ENCODE assay signal across 8 cellular contexts in the genomic region with DNA sequence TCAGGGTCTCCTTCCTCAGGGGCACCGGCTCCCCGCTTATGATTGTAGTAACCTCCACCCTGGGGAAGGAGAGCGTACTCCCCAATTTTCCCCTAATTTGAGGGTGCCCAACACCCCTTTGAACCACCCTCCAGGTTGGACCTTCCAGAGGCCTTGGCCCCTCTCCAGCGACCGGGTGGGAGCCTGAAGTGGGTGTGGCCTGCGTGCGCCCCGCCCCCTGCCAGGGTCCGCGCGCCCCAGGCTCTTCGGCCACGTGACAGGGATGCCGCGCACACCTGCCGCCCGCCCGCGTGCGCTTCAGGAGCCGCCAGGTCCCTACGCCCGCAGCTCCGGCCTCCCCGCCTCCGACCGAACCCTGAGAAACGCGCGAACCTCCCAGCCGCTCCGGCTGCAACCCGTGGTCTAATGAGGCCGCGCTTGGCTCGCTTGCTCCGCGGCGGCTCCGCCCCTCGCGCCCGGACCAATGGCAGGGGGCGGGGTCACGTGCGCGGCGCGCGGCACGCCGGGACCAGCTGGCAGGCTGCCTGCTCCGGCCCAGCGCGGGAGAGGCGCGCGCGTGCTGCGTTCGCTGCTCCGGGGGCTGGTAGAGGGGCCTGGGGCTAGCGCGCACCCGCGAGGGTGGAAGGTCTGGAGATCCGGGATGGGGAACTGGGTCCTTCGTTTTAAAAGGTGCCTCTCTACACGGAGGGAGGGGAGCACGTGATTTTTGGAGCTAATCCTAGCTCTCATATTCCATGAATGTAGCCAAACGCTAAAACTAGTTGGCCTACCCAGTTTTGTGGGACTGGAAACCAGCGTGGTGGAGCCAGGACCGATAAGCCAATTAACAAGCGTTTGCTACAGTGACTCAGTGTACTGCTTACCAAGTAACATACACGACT. TPM values are rescaled to one million over a fixed set of nuclear protein-coding genes. Genes with fewer than 3 reads are reported as not detected.
DNase-seq lines count a peak whose midpoint lies in the region; ATAC-seq lines count a peak whose summit lies in the region.

A gene (minus strand): TSS at position 404 of the 881 bp plus-strand sequence. CDS start 618 bp downstream, outside the sequence.

- H3K18ac ChIP-seq in mesendoderm (ENCODE audit: low read length) = peak within 1 kb of the TSS; percentile 32

- H3K4me2 ChIP-seq in BLaER1 (peak within 1 kb of the TSS; percentile 93), mesendoderm (ENCODE audit: low read length) (peak within 1 kb of the TSS; percentile 12)

- peak within 1 kb of the TSS; percentile 59 for H4K8ac ChIP-seq in mesendoderm (ENCODE audit: low read depth, low read length)

- peaks cover 0 to 10% of the 10 kb centered on the region in 2 donors for H3K4me1 Mint-ChIP-seq in effector memory CD8-positive, alpha-beta T cell (ENCODE audit: low read depth in 2 of 2)

- no peak within 1 kb of the TSS for H3K23ac ChIP-seq in mesendoderm (ENCODE audit: low read length)

- H3K27ac ChIP-seq in BLaER1 (peak within 1 kb of the TSS; percentile 66), mesendoderm (ENCODE audit: low read depth, low read length) (peak within 1 kb of the TSS; percentile 2)

- peaks cover 24% of the 10 kb centered on the region for H3K36me3 Mint-ChIP-seq in effector memory CD8-positive, alpha-beta T cell (ENCODE audit: insufficient read depth)

- no peak within 1 kb of the TSS for H2AK5ac ChIP-seq in mesendoderm (ENCODE audit: low read length)

- H3K27me3 ChIP-seq in BLaER1 = no peaks in the 10 kb centered on the region
- no peaks in the 10 kb centered on the region for H3K27me3 ChIP-seq in mesendoderm (ENCODE audit: insufficient read depth, low read length, poor library complexity)

- no peaks in the 10 kb centered on the region for H3K9me3 Mint-ChIP-seq in effector memory CD8-positive, alpha-beta T cell

- no peaks in the 10 kb centered on the region for H3K27me3 Mint-ChIP-seq in effector memory CD8-positive, alpha-beta T cell

- no peak within 1 kb of the TSS for H3K4ac ChIP-seq in mesendoderm (ENCODE audit: low read depth, low read length)

- H3K36me3 ChIP-seq in BLaER1 (peaks cover 59% of the 10 kb centered on the region), mesendoderm (ENCODE audit: control insufficient read depth, insufficient read depth, low read length) (peaks cover 10% of the 10 kb centered on the region)

- no peak within 1 kb of the TSS for H2BK5ac ChIP-seq in mesendoderm (ENCODE audit: low read length)

- no peak within 1 kb of the TSS for H2BK120ac ChIP-seq in mesendoderm (ENCODE audit: low read depth, low read length)

- H3K79me1 ChIP-seq in mesendoderm (ENCODE audit: low read length) = no peaks in the 10 kb centered on the region

- peak within 1 kb of the TSS; percentile 68 to 69 for H3K4me3 Mint-ChIP-seq in effector memory CD8-positive, alpha-beta T cell

- peak within 1 kb of the TSS; percentile 17 to 69 for H3K27ac Mint-ChIP-seq in effector memory CD8-positive, alpha-beta T cell

- no peaks in the 10 kb centered on the region for H3K9me3 ChIP-seq in BLaER1

- H3K4me1 ChIP-seq in BLaER1 = peaks cover 39% of the 10 kb centered on the region
- H3K4me1 ChIP-seq in mesendoderm (ENCODE audit: control insufficient read depth, low read depth, low read length) = no peaks in the 10 kb centered on the region

- peaks cover 16% of the 10 kb centered on the region for H4K20me1 ChIP-seq in BLaER1

- H3K56ac ChIP-seq in mesendoderm (ENCODE audit: low read length) = peak within 1 kb of the TSS; percentile 71

- H2BK15ac ChIP-seq in mesendoderm (replicated peaks; ENCODE audit: low read depth) = no peak within 1 kb of the TSS

- peak within 1 kb of the TSS; percentile 70 for H3K4me3 ChIP-seq in BLaER1
- H3K4me3 ChIP-seq in mesendoderm (ENCODE audit: low read length) = no peak within 1 kb of the TSS

- peak within 1 kb of the TSS; percentile 87 for H4K5ac ChIP-seq in mesendoderm (ENCODE audit: low read length)

- no CpG with 5 or more reads among the region's 75 CpGs for WGBS in mesendoderm (ENCODE audit: extremely low coverage, insufficient coverage, low lambda C conversion rate)

- DNase-seq in HT-29 (ENCODE audit: low spot score) = peak; percentile 76
- peak; percentile 81 for DNase-seq in NOMO-1 treated with DMSO at 0.1 percent for 48 hours (lab: John Stamatoyannopoulos, UW; ENCODE audit: unreplicated experiment)
- peak; percentile 75 for DNase-seq in activated CD8-positive, alpha-beta memory T cell treated with anti-CD3 and anti-CD28 coated beads for 4 hours (ENCODE audit: low read depth in 2 of 2)
- DNase-seq in effector memory CD8-positive, alpha-beta T cell = peak; percentile 88 to 92 (median 89)
- peak; percentile 94 for DNase-seq in mesendoderm
- DNase-seq in stimulated activated CD8-positive, alpha-beta memory T cell treated with anti-CD3 and anti-CD28 coated beads, Interleukin-15, amount 100 ng/mL, for 1 hour (ENCODE audit: low read depth) = peak; percentile 70

- peak; percentile 79 for ATAC-seq in GM19328 (IDR thresholded peaks at IDR 0.05; ENCODE audit: unreplicated experiment)
- ATAC-seq in effector memory CD8-positive, alpha-beta T cell (replicated peaks) = peak; percentile 96

- H3K9ac ChIP-seq in BLaER1 (peak within 1 kb of the TSS; percentile 69), mesendoderm (ENCODE audit: low read length) (peak within 1 kb of the TSS; percentile 41)

- H3K79me2 ChIP-seq in mesendoderm (ENCODE audit: control insufficient read depth, insufficient read depth, low read length) = no peaks in the 10 kb centered on the region

RNA-seq across cellular contexts. Expression of the gene that starts here (rescaled TPM):
- total RNA-seq in HT-29 (2014; rRNA removed; shearing (Covaris generic)) = 9.7 and 13.0 TPM in 2 replicates
- 11.4 TPM for polyA plus RNA-seq in mesendoderm (2013, experiment 1 of 2)
- 11.7 TPM for polyA plus RNA-seq in mesendoderm (2013, experiment 2 of 2)
